Comparison of ENCODE assay signal across 8 cellular contexts in the genomic region with DNA sequence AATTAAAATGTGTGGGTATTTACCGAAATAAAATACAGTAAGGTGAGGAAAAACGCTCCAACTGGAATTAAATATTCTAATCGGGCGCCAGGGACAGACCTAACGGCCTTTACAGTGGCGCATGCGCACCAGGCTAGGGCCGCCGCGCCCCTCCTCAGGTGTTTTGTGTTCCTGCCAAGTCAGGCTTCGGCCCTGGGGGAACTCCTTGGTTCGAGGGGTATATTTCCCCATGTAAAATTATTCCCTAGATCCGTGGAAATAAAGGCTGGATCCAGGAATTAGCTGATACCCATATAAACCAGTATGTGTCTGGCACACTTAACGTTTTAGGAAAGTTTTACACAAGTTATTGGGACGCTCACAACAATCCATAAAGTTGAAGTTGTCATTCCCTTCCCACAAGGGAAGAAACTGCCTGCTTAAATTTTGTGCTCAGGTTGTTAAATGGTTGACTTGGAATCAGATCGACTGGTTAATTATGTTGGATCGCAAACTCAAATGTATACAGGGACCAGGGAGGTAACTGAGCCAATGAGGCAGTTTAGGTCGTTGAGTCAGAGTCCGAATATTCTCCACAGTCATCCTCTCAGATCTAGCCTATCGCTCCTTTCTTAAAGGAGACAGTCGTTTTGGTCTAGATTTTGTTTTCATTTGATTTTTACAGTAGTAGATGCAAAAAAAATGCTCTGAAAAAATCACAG. TPM values are rescaled to one million over a fixed set of nuclear protein-coding genes. Genes with fewer than 3 reads are reported as not detected.
A peak's percentile ranks its signal among the peaks of the same experiment; 100 is the strongest.
DNase-seq lines count a peak whose midpoint lies in the region; ATAC-seq and TF ChIP-seq lines count a peak whose summit lies in the region.

No MANE protein-coding gene starts in this region.

- H3K27me3 Mint-ChIP-seq in activated CD8-positive, alpha-beta T cell treated with anti-CD3 and anti-CD28 coated beads for 36 hours, result no peaks in the 10 kb centered on the region

- ATAC-seq in HG03565 (IDR thresholded peaks at IDR 0.05; ENCODE audit: unreplicated experiment), result peak; percentile 32
- peak; percentile 76 for ATAC-seq in activated CD8-positive, alpha-beta T cell treated with anti-CD3 and anti-CD28 coated beads for 36 hours
- ATAC-seq in GM21367 (IDR thresholded peaks at IDR 0.05; ENCODE audit: unreplicated experiment), result no peak

- H3K27me3 ChIP-seq in duodenal mucosa (ENCODE audit: control insufficient read depth in 1 of 2, insufficient read depth in 2 of 2, low read length in 2 of 2), result no peaks in the 10 kb centered on the region

- peak overlapping the region; percentile 53 to 97 for H3K9ac ChIP-seq in duodenal mucosa (ENCODE audit: low read depth in 1 of 2, low read length in 2 of 2)

- H3K27ac ChIP-seq in duodenal mucosa (ENCODE audit: low read depth, low read length), result peak overlapping the region; percentile 95

- H3K4me1 Mint-ChIP-seq in activated CD8-positive, alpha-beta T cell treated with anti-CD3 and anti-CD28 coated beads for 36 hours (ENCODE audit: low read depth), result peaks cover 24% of the 10 kb centered on the region

- peak overlapping the region; percentile 96 to 97 for H3K4me3 ChIP-seq in duodenal mucosa (ENCODE audit: low read depth in 1 of 2, low read length in 2 of 2)
- H3K4me3 ChIP-seq in lower leg skin (ENCODE audit: low read depth, poor library complexity, severe bottlenecking), result peak overlapping the region; percentile 70

- 12 to 15% methylated on average over 21 of the region's 21 CpGs for WGBS in lower leg skin, 2 donors

- TF ChIP-seq POLR2A in lower leg skin (IDR thresholded peaks at IDR 0.05), result no peak

- peak overlapping the region; percentile 100 for H3K27ac Mint-ChIP-seq in activated CD8-positive, alpha-beta T cell treated with anti-CD3 and anti-CD28 coated beads for 36 hours

- no peaks in the 10 kb centered on the region for H3K9me3 Mint-ChIP-seq in activated CD8-positive, alpha-beta T cell treated with anti-CD3 and anti-CD28 coated beads for 36 hours

- H3K9me3 ChIP-seq in duodenal mucosa (ENCODE audit: control insufficient read depth in 1 of 2, low read length in 2 of 2), result no peaks in the 10 kb centered on the region

- peaks cover 25% of the 10 kb centered on the region for H3K36me3 Mint-ChIP-seq in activated CD8-positive, alpha-beta T cell treated with anti-CD3 and anti-CD28 coated beads for 36 hours (ENCODE audit: low read depth)

- peaks cover 6 to 7% of the 10 kb centered on the region in 2 donors for H3K36me3 ChIP-seq in duodenal mucosa (ENCODE audit: control insufficient read depth in 1 of 2, insufficient read depth in 2 of 2, low read length in 2 of 2)

- DNase-seq in ELF-1 (ENCODE audit: low read depth, low spot score), result peak; percentile 85
- DNase-seq in NCI-H748 treated with DMSO at 0.1 percent for 48 hours (lab: John Stamatoyannopoulos, UW), result peak; percentile 75
- DNase-seq in activated CD8-positive, alpha-beta T cell treated with anti-CD3 and anti-CD28 coated beads for 36 hours, result peak; percentile 86
- peak; percentile 28 to 92 for DNase-seq in lower leg skin (ENCODE audit: low spot score in 2 of 2)
- peak; percentile 83 for DNase-seq in stimulated activated CD4-positive, alpha-beta T cell treated with anti-CD3 and anti-CD28 coated beads, Interleukin-4, amount 100 ng/mL, for 24 hours

- H3K4me3 Mint-ChIP-seq in activated CD8-positive, alpha-beta T cell treated with anti-CD3 and anti-CD28 coated beads for 36 hours, result peak overlapping the region; percentile 100

- TF ChIP-seq CTCF in activated CD8-positive, alpha-beta T cell treated with anti-CD3 and anti-CD28 coated beads for 36 hours (IDR thresholded peaks at IDR 0.05), result no peak
- no peak for TF ChIP-seq CTCF in lower leg skin (IDR thresholded peaks at IDR 0.05)

- POLR2A ChIA-PET in activated CD8-positive, alpha-beta T cell treated with anti-CD3 and anti-CD28 coated beads for 36 hours (lab: Charles Lee), result interaction anchor here (0.7 to 1.4 kb wide), 3 partner anchors 25 to 175 kb away, joined by 3 read pairs; a partner anchor contains a TSS

- intact Hi-C loops in activated CD8-positive, alpha-beta T cell treated with anti-CD3 and anti-CD28 coated beads for 36 hours (cut with micrococcal nuclease), result no loop called here
- intact Hi-C loops in lower leg skin (cut with DNase I; ENCODE audit: low total_unique reads), result no loop called here

- CTCF ChIA-PET in activated CD8-positive, alpha-beta T cell treated with anti-CD3 and anti-CD28 coated beads for 36 hours (lab: Charles Lee), result interaction anchor here (0.8 to 3.8 kb wide), 2 partner anchors 27 to 46 kb away, joined by 3 to 20 read pairs; a partner anchor contains a TSS

- H3K4me1 ChIP-seq in duodenal mucosa (ENCODE audit: control insufficient read depth in 1 of 2, insufficient read depth in 2 of 2, low read length in 2 of 2), result peaks cover 6 to 10% of the 10 kb centered on the region in 2 donors

RNA-seq across cellular contexts. Expression of a gene that starts 0.6 kb away (rescaled TPM):
- 10 to 100 TPM; 44.9 to 52.9 TPM for total RNA-seq in activated CD8-positive, alpha-beta T cell treated with anti-CD3 and anti-CD28 coated beads for 36 hours
- total RNA-seq in lower leg skin, result 10 to 100 TPM; 28.4 to 42.0 (median 37.3) TPM

RNA-seq across cellular contexts. Expression of a gene that starts 46.0 kb away (rescaled TPM):
- 100 to 1,000 TPM; 229 to 240 TPM for total RNA-seq in activated CD8-positive, alpha-beta T cell treated with anti-CD3 and anti-CD28 coated beads for 36 hours
- total RNA-seq in lower leg skin, result 100 to 1,000 TPM; 157 to 319 (median 257) TPM
